18 cellular contexts compared by ENCODE assay signal in genomic region chr5:135720191-135720590, GRCh38.
A peak's percentile ranks its signal among the peaks of the same experiment; 100 is the strongest.
DNase-seq lines count a peak whose midpoint lies in the region; ATAC-seq and TF ChIP-seq lines count a peak whose summit lies in the region.
"Had no signal": no experiment of that assay in that cellular context is flagged by ENCODE, and none has a peak within 500 bp of the region (broad histone marks: within the 10 kb centered on the region; RNA-seq: fewer than 3 reads in every experiment).

No MANE protein-coding gene starts in this region.

- H3K9me3 ChIP-seq in BLaER1 (no peaks in the 10 kb centered on the region), gastrocnemius medialis (no peaks in the 10 kb centered on the region)
- H3K9me3 ChIP-seq in BLaER1 treated with 17β-estradiol and CSF1 and Interleukin-3, amounts not matched to agents 10 nM and 100 nM (replicated peaks in 1 of 11), result no peaks in the 10 kb centered on the region
- H3K9me3 ChIP-seq: BE2C, Caco-2 had no signal

- H3K27ac ChIP-seq in BLaER1, result no peak overlapping the region
- peak overlapping the region in 6 of 11 experiments; percentile 52 to 73 (median 60); a peak in 10 of 22 replicates for H3K27ac ChIP-seq in BLaER1 treated with 17β-estradiol and CSF1 and Interleukin-3, amounts not matched to agents 10 nM and 100 nM
- no peak overlapping the region for H3K27ac ChIP-seq in gastrocnemius medialis

- peaks cover 59% of the 10 kb centered on the region for H3K4me1 ChIP-seq in BLaER1
- peaks cover 17 to 65% (median 57%) of the 10 kb centered on the region in 10 experiments; a peak in 19 of 20 replicates for H3K4me1 ChIP-seq in BLaER1 treated with 17β-estradiol and CSF1 and Interleukin-3, amounts not matched to agents 10 nM and 100 nM
- H3K4me1 ChIP-seq in gastrocnemius medialis, result no peaks in the 10 kb centered on the region
- H3K4me1 ChIP-seq: BE2C, Caco-2 had no signal

- H3K9ac ChIP-seq in BLaER1, result no peak overlapping the region
- no peak overlapping the region for H3K9ac ChIP-seq in BLaER1 treated with 17β-estradiol and CSF1 and Interleukin-3, amounts not matched to agents 10 nM and 100 nM

- in situ Hi-C loops in gastrocnemius medialis (cut with MboI; ENCODE audit: low sequenced_read_pairs in 4 of 4), result no loop called here

- H3K27me3 ChIP-seq in BLaER1 (no peaks in the 10 kb centered on the region; the same call in 1 of the 2 replicates), H7 (ENCODE audit: control insufficient read depth, insufficient read depth, low read length) (no peaks in the 10 kb centered on the region), gastrocnemius medialis (no peaks in the 10 kb centered on the region)
- no peaks in the 10 kb centered on the region for H3K27me3 ChIP-seq in BLaER1 treated with 17β-estradiol and CSF1 and Interleukin-3, amounts not matched to agents 10 nM and 100 nM

- no peaks in the 10 kb centered on the region for H3K9me3 Mint-ChIP-seq in stimulated activated effector memory CD8-positive, alpha-beta T cell treated with anti-CD3 and anti-CD28 coated beads, Interleukin-12 subunit alpha, Interleukin-12 subunit beta, amount 100 ng/mL, for 72 hours
- no peaks in the 10 kb centered on the region for H3K9me3 Mint-ChIP-seq in CD14-positive monocyte
- H3K9me3 Mint-ChIP-seq: CD4-positive, alpha-beta T cell; CD8-positive, alpha-beta T cell had no signal

- H3K4me3 Mint-ChIP-seq in stimulated activated effector memory CD8-positive, alpha-beta T cell treated with anti-CD3 and anti-CD28 coated beads, Interleukin-12 subunit alpha, Interleukin-12 subunit beta, amount 100 ng/mL, for 72 hours, result no peak overlapping the region
- H3K4me3 Mint-ChIP-seq in CD14-positive monocyte, result no peak overlapping the region
- H3K4me3 Mint-ChIP-seq: CD4-positive, alpha-beta T cell; CD8-positive, alpha-beta T cell had no signal

- ATAC-seq in stimulated activated effector memory CD8-positive, alpha-beta T cell treated with anti-CD3 and anti-CD28 coated beads, Interleukin-12 subunit alpha, Interleukin-12 subunit beta, amount 100 ng/mL, for 72 hours, result peak; percentile 4
- ATAC-seq in gastrocnemius medialis, result no peak
- ATAC-seq: CD8-positive, alpha-beta T cell had no signal

- DNase-seq in mesenteric fat pad (ENCODE audit: low spot score) (peak; percentile 84), H7 (no peak), CD14-positive monocyte (ENCODE audit: low spot score) (no peak), GOT3 (lab: John Stamatoyannopoulos, UW) (no peak), gastrocnemius medialis (no peak)
- DNase-seq in stimulated activated effector memory CD8-positive, alpha-beta T cell treated with anti-CD3 and anti-CD28 coated beads, Interleukin-12 subunit alpha, Interleukin-12 subunit beta, amount 100 ng/mL, for 72 hours (ENCODE audit: low spot score in 2 of 2), result no peak
- DNase-seq: 8988T; ACHN; BE2C; C1 segment of cervical spinal cord; Caco-2; Calu3; CD4-positive, alpha-beta T cell; CD8-positive, alpha-beta T cell; DMS79 treated with DMSO at 0.1 percent for 48 hours; GF-D8 had no signal

- H4K20me1 ChIP-seq in BLaER1, result no peaks in the 10 kb centered on the region
- H4K20me1 ChIP-seq in BLaER1 treated with 17β-estradiol and CSF1 and Interleukin-3, amounts not matched to agents 10 nM and 100 nM, result no peaks in the 10 kb centered on the region

- peaks cover 0 to 1% (median 0%) of the 10 kb centered on the region in 3 donors for H3K27me3 Mint-ChIP-seq in CD14-positive monocyte (ENCODE audit: low read depth in 3 of 3)

- intact Hi-C loops in CD14-positive monocyte (cut with micrococcal nuclease) (no loop called here), gastrocnemius medialis (cut with DNase I; ENCODE audit: low total_unique reads) (no loop called here)

- no peak for TF ChIP-seq CTCF in CD14-positive monocyte (IDR thresholded peaks at IDR 0.05)
- TF ChIP-seq CTCF in gastrocnemius medialis (IDR thresholded peaks at IDR 0.05 in 4 of 5, conservative IDR thresholded peaks at IDR 0.05 in 1 of 5), result no peak

- H3K4me2 ChIP-seq in BLaER1, result peak overlapping the region; percentile 57
- H3K4me2 ChIP-seq in BLaER1 treated with 17β-estradiol and CSF1 and Interleukin-3, amounts not matched to agents 10 nM and 100 nM, result peak overlapping the region in 8 of 11 experiments; percentile 16 to 93 (median 88); a peak in 15 of 22 replicates

- no peak overlapping the region for H3K27ac Mint-ChIP-seq in stimulated activated effector memory CD8-positive, alpha-beta T cell treated with anti-CD3 and anti-CD28 coated beads, Interleukin-12 subunit alpha, Interleukin-12 subunit beta, amount 100 ng/mL, for 72 hours
- no peak overlapping the region for H3K27ac Mint-ChIP-seq in CD14-positive monocyte
- H3K27ac Mint-ChIP-seq: CD4-positive, alpha-beta T cell; CD8-positive, alpha-beta T cell had no signal

- H3K4me3 ChIP-seq in BLaER1 (no peak overlapping the region), H7 (ENCODE audit: insufficient read depth, low read depth, low read length) (no peak overlapping the region), gastrocnemius medialis (no peak overlapping the region)
- no peak overlapping the region for H3K4me3 ChIP-seq in BLaER1 treated with 17β-estradiol and CSF1 and Interleukin-3, amounts not matched to agents 10 nM and 100 nM

- H3K4me1 Mint-ChIP-seq in stimulated activated effector memory CD8-positive, alpha-beta T cell treated with anti-CD3 and anti-CD28 coated beads, Interleukin-12 subunit alpha, Interleukin-12 subunit beta, amount 100 ng/mL, for 72 hours, result no peaks in the 10 kb centered on the region
- no peaks in the 10 kb centered on the region for H3K4me1 Mint-ChIP-seq in CD14-positive monocyte

- H3K36me3 Mint-ChIP-seq in stimulated activated effector memory CD8-positive, alpha-beta T cell treated with anti-CD3 and anti-CD28 coated beads, Interleukin-12 subunit alpha, Interleukin-12 subunit beta, amount 100 ng/mL, for 72 hours, result peaks cover 6% of the 10 kb centered on the region
- H3K36me3 Mint-ChIP-seq in CD14-positive monocyte, result no peaks in the 10 kb centered on the region
- H3K36me3 Mint-ChIP-seq: CD8-positive, alpha-beta T cell had no signal

- H3K36me3 ChIP-seq in BLaER1 (no peaks in the 10 kb centered on the region), H7 (replicated peaks; ENCODE audit: control insufficient read depth, insufficient read depth, low read length) (no peaks in the 10 kb centered on the region), gastrocnemius medialis (no peaks in the 10 kb centered on the region)
- no peaks in the 10 kb centered on the region for H3K36me3 ChIP-seq in BLaER1 treated with 17β-estradiol and CSF1 and Interleukin-3, amounts not matched to agents 10 nM and 100 nM
- H3K36me3 ChIP-seq: BE2C had no signal

- no peak for TF ChIP-seq POLR2A in gastrocnemius medialis (IDR thresholded peaks at IDR 0.05)

Comparison
In these comparisons a context has a peak if more than half of its experiments do, and no peak if none do; other contexts are left out.
1. H3K27ac ChIP-seq: peak in BLaER1 treated with 17β-estradiol and CSF1 and Interleukin-3, amounts not matched to agents 10 nM and 100 nM (6 of 11); none in BLaER1 (single experiment) and gastrocnemius medialis (0 of 4).